Comparison of ENCODE assay signal across 35 cellular contexts in genomic region chr10:58846856-58847255, GRCh38.
"Had no signal": no experiment of that assay in that cellular context is flagged by ENCODE, and none has a peak within 500 bp of the region (broad histone marks: within the 10 kb centered on the region; RNA-seq: fewer than 3 reads in every experiment).

No MANE protein-coding gene starts in this region.

- H3K4me3 ChIP-seq: adrenal gland, body of pancreas, breast epithelium had no signal

- H3K9me3 ChIP-seq: adrenal gland, body of pancreas, breast epithelium had no signal

- ATAC-seq: activated CD8-positive, alpha-beta T cell treated with anti-CD3 and anti-CD28 coated beads for 36 hours; activated naive CD4-positive, alpha-beta T cell treated with anti-CD3 and anti-CD28 coated beads, Interleukin-2, amount 50 U/mL, for 72 hours; activated T-cell treated with anti-CD3 and anti-CD28 coated beads, Interleukin-2, amount 50 U/mL, for 4 hours; activated T-cell treated with anti-CD3 and anti-CD28 coated beads, Interleukin-2, amount 50 U/mL, for 72 hours; activated T-helper 17 cell treated with anti-CD3 and anti-CD28 coated beads, Interleukin-2, amount 50 U/mL, for 72 hours; body of pancreas had no signal

- H3K4me1 ChIP-seq: adrenal gland, body of pancreas, breast epithelium had no signal

- H3K27ac ChIP-seq: adrenal gland, body of pancreas, brain microvascular endothelial cell, breast epithelium, VCaP had no signal

- H3K36me3 ChIP-seq: adrenal gland, brain microvascular endothelial cell, breast epithelium had no signal

- DNase-seq: activated B cell treated with CpG ODN at 0.5 μM for 24 hours; activated CD4-positive, alpha-beta memory T cell treated with anti-CD3 and anti-CD28 coated beads for 36 hours; activated CD4-positive, alpha-beta T cell treated with anti-CD3 and anti-CD28 coated beads for 4 hours; activated CD4-positive, alpha-beta T cell treated with anti-CD3 and anti-CD28 coated beads, Interleukin-2, amount 10 ng/mL, durations not matched to agents 24 days and 14 days; activated CD4-positive, alpha-beta T cell treated with anti-CD3 and anti-CD28 coated beads, Interleukin-2, amount 50 U/mL, for 1 hour; activated CD4-positive, alpha-beta T cell treated with anti-CD3 and anti-CD28 coated beads, Interleukin-2, amount 50 U/mL, for 4 hours; activated CD4-positive, CD25-positive, alpha-beta regulatory T cell treated with anti-CD3 and anti-CD28 coated beads, Interleukin-2, amount 50 U/mL, for 72 hours; activated CD8-positive, alpha-beta memory T cell treated with anti-CD3 and anti-CD28 coated beads, Interleukin-2, amount 50 U/mL, for 4 hours; activated CD8-positive, alpha-beta T cell treated with anti-CD3 and anti-CD28 coated beads for 36 hours; activated effector memory CD4-positive, alpha-beta T cell treated with anti-CD3 and anti-CD28 coated beads, Interleukin-2, amount 50 U/mL, for 16 hours; activated gamma-delta T cell treated with Interleukin-2 at 50 U/mL for 16 hours; activated naive CD4-positive, alpha-beta T cell; activated naive CD4-positive, alpha-beta T cell treated with anti-CD3 and anti-CD28 coated beads for 36 hours; activated naive CD4-positive, alpha-beta T cell treated with anti-CD3 and anti-CD28 coated beads, Interleukin-2, amount 50 U/mL, for 16 hours; activated naive CD8-positive, alpha-beta T cell treated with anti-CD3 and anti-CD28 coated beads for 36 hours; activated T-cell treated with anti-CD3 and anti-CD28 coated beads for 4 hours; activated T-cell treated with anti-CD3 and anti-CD28 coated beads, Interleukin-2, amount 50 U/mL, for 1 hour; activated T-cell treated with anti-CD3 and anti-CD28 coated beads, Interleukin-2, amount 50 U/mL, for 4 hours; activated T-cell treated with anti-CD3 and anti-CD28 coated beads, Interleukin-2, amount 50 U/mL, for 72 hours; adrenal gland; amniotic stem cell; aorta; body of pancreas; brain microvascular endothelial cell; central memory CD4-positive, alpha-beta T cell; cerebellar nuclear complex; T-helper 1 cell; T-helper 2 cell; T-helper 9 cell had no signal

- H3K27me3 ChIP-seq: adrenal gland, body of pancreas, brain microvascular endothelial cell, breast epithelium had no signal

- FAIRE-seq: astrocyte, TTC549 had no signal
